Comparison of ENCODE assay signal across 9 cellular contexts in the genomic region with DNA sequence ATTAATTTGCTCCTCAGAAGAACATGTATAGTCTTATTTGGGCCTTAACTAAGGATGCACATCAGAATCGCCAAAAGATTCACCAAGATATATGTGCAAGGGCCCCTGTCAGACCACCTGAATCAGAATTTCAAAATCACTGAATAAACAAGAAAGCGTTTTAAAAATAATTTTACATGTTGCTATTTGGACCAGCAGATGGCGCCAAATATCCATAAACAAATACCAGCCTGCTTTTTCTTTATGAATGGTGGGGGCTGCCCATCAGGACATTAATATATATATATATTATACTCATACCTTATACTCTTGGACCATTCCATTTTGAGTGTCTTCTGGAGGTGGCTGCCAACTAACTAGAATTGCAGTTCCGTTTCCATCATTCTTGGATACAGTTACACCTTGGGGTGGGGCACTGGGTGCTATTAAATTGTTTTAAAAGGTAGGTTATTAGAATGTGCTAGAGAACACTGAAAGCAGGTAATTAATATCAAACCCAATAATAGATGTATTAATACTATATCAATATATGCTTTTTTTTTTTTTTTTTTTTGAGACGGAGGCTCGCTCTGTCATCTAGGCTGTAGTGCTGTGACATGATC.
DNase-seq lines count a peak whose midpoint lies in the region; ATAC-seq and FAIRE-seq lines count a peak whose summit lies in the region.
"Had no signal": no experiment of that assay in that cellular context is flagged by ENCODE, and none has a peak within 500 bp of the region (broad histone marks: within the 10 kb centered on the region; RNA-seq: fewer than 3 reads in every experiment).

No MANE protein-coding gene starts in this region.

- no peak overlapping the region for H3K9ac ChIP-seq in Karpas-422 (ENCODE audit: low read length)

- no peak for FAIRE-seq in urothelium cell line (lab: Jason Lieb, UNC)

- no peaks in the 10 kb centered on the region for H3K79me2 ChIP-seq in Karpas-422 (ENCODE audit: low read length)

- no peaks in the 10 kb centered on the region for H3K9me3 Mint-ChIP-seq in activated T-cell treated with anti-CD3 and anti-CD28 coated beads, Interleukin-2, amount 50 U/mL, for 72 hours
- H3K9me3 Mint-ChIP-seq: dendritic cell treated with granulocyte-macrophage colony-stimulating factor and Interleukin-4, amounts not matched to agents 40 ng/mL and 50 ng/mL, for 4 days had no signal

- no peaks in the 10 kb centered on the region for H3K27me3 Mint-ChIP-seq in activated T-cell treated with anti-CD3 and anti-CD28 coated beads, Interleukin-2, amount 50 U/mL, for 72 hours (ENCODE audit: low read depth)
- H3K27me3 Mint-ChIP-seq: dendritic cell treated with granulocyte-macrophage colony-stimulating factor and Interleukin-4, amounts not matched to agents 40 ng/mL and 50 ng/mL, for 4 days had no signal

- no peaks in the 10 kb centered on the region for H3K27me3 ChIP-seq in Karpas-422 (ENCODE audit: low read length)

- H3K4me2 ChIP-seq in Karpas-422 (ENCODE audit: low read depth, low read length, poor library complexity, severe bottlenecking): no peak overlapping the region

- H3K4me1 ChIP-seq in Karpas-422 (ENCODE audit: low read length): no peaks in the 10 kb centered on the region

- H3K9me3 ChIP-seq in Karpas-422 (ENCODE audit: low read length): no peaks in the 10 kb centered on the region

- no peak overlapping the region for H2AFZ ChIP-seq in Karpas-422 (ENCODE audit: low read length)

- H3K9me2 ChIP-seq in Karpas-422 (replicated peaks; ENCODE audit: insufficient read depth, low read length): no peaks in the 10 kb centered on the region

- H3K27ac ChIP-seq in Karpas-422 (ENCODE audit: low read length): no peak overlapping the region

- no peak overlapping the region for H3K27ac Mint-ChIP-seq in activated T-cell treated with anti-CD3 and anti-CD28 coated beads, Interleukin-2, amount 50 U/mL, for 72 hours
- H3K27ac Mint-ChIP-seq: dendritic cell treated with granulocyte-macrophage colony-stimulating factor and Interleukin-4, amounts not matched to agents 40 ng/mL and 50 ng/mL, for 4 days had no signal

- no peaks in the 10 kb centered on the region for H3K36me3 ChIP-seq in Karpas-422 (ENCODE audit: insufficient read depth, low read length)

- H3K4me1 Mint-ChIP-seq in activated T-cell treated with anti-CD3 and anti-CD28 coated beads, Interleukin-2, amount 50 U/mL, for 72 hours (ENCODE audit: low read depth): no peaks in the 10 kb centered on the region

- DNase-seq in activated T-cell treated with anti-CD3 and anti-CD28 coated beads, Interleukin-2, amount 50 U/mL, for 72 hours: peak; percentile 2 to 5
- DNase-seq in activated T-cell treated with anti-CD3 and anti-CD28 coated beads, Interleukin-2, amount 50 U/mL, for 1 hour: no peak
- DNase-seq in Karpas-422 (peak; percentile 77), amniotic epithelial cell (ENCODE audit: low read depth) (peak; percentile 30), left kidney (ENCODE audit: low read depth, low spot score) (peak; percentile 46), urothelium cell line (ENCODE audit: low spot score) (peak; percentile 10), DMS153 (lab: John Stamatoyannopoulos, UW) (no peak)

- no peak for ATAC-seq in activated T-cell treated with anti-CD3 and anti-CD28 coated beads, Interleukin-2, amount 50 U/mL, for 72 hours (replicated peaks in 1 of 2)
- no peak for ATAC-seq in HG03571 (IDR thresholded peaks at IDR 0.05; ENCODE audit: unreplicated experiment)

- no peaks in the 10 kb centered on the region for H4K20me1 ChIP-seq in Karpas-422 (ENCODE audit: insufficient read depth, low read depth, low read length)

- no peaks in the 10 kb centered on the region for H3K36me3 Mint-ChIP-seq in activated T-cell treated with anti-CD3 and anti-CD28 coated beads, Interleukin-2, amount 50 U/mL, for 72 hours (ENCODE audit: insufficient read depth in 2 of 2)

- no peak overlapping the region for H3K4me3 Mint-ChIP-seq in activated T-cell treated with anti-CD3 and anti-CD28 coated beads, Interleukin-2, amount 50 U/mL, for 72 hours
- H3K4me3 Mint-ChIP-seq: dendritic cell treated with granulocyte-macrophage colony-stimulating factor and Interleukin-4, amounts not matched to agents 40 ng/mL and 50 ng/mL, for 4 days had no signal

- H3K4me3 ChIP-seq in Karpas-422 (ENCODE audit: low read length): no peak overlapping the region

Comparison
In these comparisons a context has a peak if more than half of its experiments do, and no peak if none do; other contexts are left out.
1. DNase-seq: peak in activated T-cell treated with anti-CD3 and anti-CD28 coated beads, Interleukin-2, amount 50 U/mL, for 72 hours (2 of 2), Karpas-422 (single experiment), amniotic epithelial cell (single experiment), left kidney (single experiment) and urothelium cell line (single experiment); none in activated T-cell treated with anti-CD3 and anti-CD28 coated beads, Interleukin-2, amount 50 U/mL, for 1 hour (single experiment) and DMS153 (single experiment).